16 cellular contexts compared by ENCODE assay signal in the genomic region with DNA sequence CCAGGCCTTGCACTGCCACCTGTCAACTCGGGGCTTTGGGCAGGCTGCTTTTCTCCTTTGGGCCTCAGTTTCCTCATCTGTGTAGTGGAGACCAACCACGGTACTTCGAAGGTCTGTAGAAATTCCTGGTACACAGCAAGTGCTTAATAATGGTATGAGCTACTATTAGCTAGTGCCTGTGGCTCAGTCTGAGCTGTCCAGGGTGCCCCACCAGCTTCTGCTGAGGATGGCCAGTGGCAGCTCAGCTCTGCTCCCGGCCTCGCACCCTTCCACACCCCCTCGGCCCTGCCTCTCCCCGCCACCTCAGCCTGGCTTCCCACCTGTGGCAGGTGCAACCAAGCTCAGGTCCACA. TPM values are rescaled to one million over a fixed set of nuclear protein-coding genes. Genes with fewer than 3 reads are reported as not detected.
A peak's percentile ranks its signal among the peaks of the same experiment; 100 is the strongest.
DNase-seq lines count a peak whose midpoint lies in the region; ATAC-seq and TF ChIP-seq lines count a peak whose summit lies in the region.
"Had no signal": no experiment of that assay in that cellular context is flagged by ENCODE, and none has a peak within 500 bp of the region (broad histone marks: within the 10 kb centered on the region; RNA-seq: fewer than 3 reads in every experiment).

No MANE protein-coding gene starts in this region.

- no peak for TF ChIP-seq POLR2A in HCT116 (IDR thresholded peaks at IDR 0.05; ENCODE audit: borderline replicate concordance, extremely low read depth, insufficient read depth, insufficient read length)

- CTCF ChIA-PET in HCT116 (lab: Charles Lee) = interaction anchor here (1.1 to 1.2 kb wide), 3 partner anchors 22 to 121 kb away, joined by 3 to 4 read pairs (median 4); no protein-coding TSS in a partner anchor
- CTCF ChIA-PET in activated B cell treated with CpG ODN at 0.5 μM for 24 hours (lab: Charles Lee) = interaction anchor here (0.7 to 2.8 kb wide), 9 partner anchors 12 to 749 kb away, joined by 3 to 15 read pairs (median 3); a partner anchor contains a TSS

- no peaks in the 10 kb centered on the region for H3K9me3 Mint-ChIP-seq in activated B cell treated with CpG ODN at 0.5 μM for 24 hours
- no peaks in the 10 kb centered on the region for H3K9me3 Mint-ChIP-seq in stimulated activated naive B cell treated with anti-CD40 and anti-IgM and Interleukin-4, amounts not matched to agents 10 μg/mL and 1 μg/mL and 100 μg/mL, for 72 hours
- H3K9me3 Mint-ChIP-seq: endodermal cell, immature natural killer cell had no signal

- TF ChIP-seq RAD21 in HCT116 (IDR thresholded peaks at IDR 0.05; ENCODE audit: low read depth) = no peak

- H3K4me3 ChIP-seq in HCT116 (replicated peaks in 1 of 2; ENCODE audit: low read depth in 1 of 2, low read length in 2 of 2) (no peak overlapping the region), lower lobe of right lung (peak overlapping the region; percentile 13), ascending aorta (no peak overlapping the region)

- POLR2A ChIA-PET in HCT116 (lab: Charles Lee) = interaction anchor here (0.9 to 1.0 kb wide), 2 partner anchors 22 to 23 kb away, joined by 3 to 5 read pairs; no protein-coding TSS in a partner anchor
- POLR2A ChIA-PET in activated B cell treated with CpG ODN at 0.5 μM for 24 hours (lab: Charles Lee) = interaction anchor here (0.6 to 6.6 kb wide), 17 partner anchors 8 to 120 kb away, joined by 3 to 124 read pairs (median 8); a partner anchor contains a TSS

- H3K4me2 ChIP-seq in HCT116 (ENCODE audit: low read length) = no peak overlapping the region; the same call in 1 of the 2 replicates

- H3K9me2 ChIP-seq in HCT116 (ENCODE audit: insufficient read depth) = no peaks in the 10 kb centered on the region

- H3K4me1 ChIP-seq in HCT116 (ENCODE audit: control insufficient read depth in 1 of 2, insufficient read depth in 2 of 2, low read length in 2 of 2) (peaks cover 2 to 18% of the 10 kb centered on the region in 2 experiments), lower lobe of right lung (peaks cover 32% of the 10 kb centered on the region), ascending aorta (no peaks in the 10 kb centered on the region)

- H3K27me3 ChIP-seq in HCT116 (ENCODE audit: insufficient read depth, low read length) (no peaks in the 10 kb centered on the region), lower lobe of right lung (ENCODE audit: low read depth) (no peaks in the 10 kb centered on the region), ascending aorta (no peaks in the 10 kb centered on the region)

- H3K79me2 ChIP-seq in HCT116 (ENCODE audit: insufficient read depth, low read length) = no peaks in the 10 kb centered on the region

- H3K36me3 ChIP-seq in HCT116 (ENCODE audit: control insufficient read depth in 1 of 2, insufficient read depth in 2 of 2, low read length in 2 of 2) (no peaks in the 10 kb centered on the region), lower lobe of right lung (no peaks in the 10 kb centered on the region), ascending aorta (no peaks in the 10 kb centered on the region)

- intact Hi-C loops in HCT116 (cut with micrococcal nuclease) = no loop called here
- intact Hi-C loops in activated B cell treated with CpG ODN at 0.5 μM for 24 hours (cut with micrococcal nuclease) = loop anchor here (1.0 to 2.0 kb wide), 2 partner anchors 14 to 26 kb away; a partner anchor contains a TSS
- intact Hi-C loops in lower lobe of right lung (cut with DNase I) = no loop called here
- intact Hi-C loops in ascending aorta (cut with DNase I) = no loop called here

- H2AFZ ChIP-seq in HCT116 (ENCODE audit: low read depth, low read length, poor library complexity, severe bottlenecking) = no peak overlapping the region

- H3K9ac ChIP-seq in HCT116 (ENCODE audit: low read length) = no peak overlapping the region

- no peaks in the 10 kb centered on the region for H3K9me3 ChIP-seq in HCT116 (ENCODE audit: control insufficient read depth in 1 of 2, insufficient read depth in 1 of 2, low read depth in 1 of 2, low read length in 2 of 2)
- H3K9me3 ChIP-seq in lower lobe of right lung = no peaks in the 10 kb centered on the region
- no peaks in the 10 kb centered on the region for H3K9me3 ChIP-seq in ascending aorta

- peaks cover 82% of the 10 kb centered on the region for H3K4me1 Mint-ChIP-seq in activated B cell treated with CpG ODN at 0.5 μM for 24 hours
- peaks cover 50 to 86% of the 10 kb centered on the region in 2 donors for H3K4me1 Mint-ChIP-seq in stimulated activated naive B cell treated with anti-CD40 and anti-IgM and Interleukin-4, amounts not matched to agents 10 μg/mL and 1 μg/mL and 100 μg/mL, for 72 hours
- H3K4me1 Mint-ChIP-seq: brain had no signal

- H3K27ac ChIP-seq in HCT116 (ENCODE audit: low read depth, low read length) (no peak overlapping the region), lower lobe of right lung (peak overlapping the region; percentile 83), ascending aorta (no peak overlapping the region)
- H3K27ac ChIP-seq: C4-2B had no signal

- H3K36me3 Mint-ChIP-seq in activated B cell treated with CpG ODN at 0.5 μM for 24 hours (ENCODE audit: low read depth) = peaks cover 16% of the 10 kb centered on the region
- H3K36me3 Mint-ChIP-seq in stimulated activated naive B cell treated with anti-CD40 and anti-IgM and Interleukin-4, amounts not matched to agents 10 μg/mL and 1 μg/mL and 100 μg/mL, for 72 hours = peaks cover 8 to 14% of the 10 kb centered on the region in 2 donors
- H3K36me3 Mint-ChIP-seq: brain, immature natural killer cell had no signal

- H3K27me3 Mint-ChIP-seq in activated B cell treated with CpG ODN at 0.5 μM for 24 hours = no peaks in the 10 kb centered on the region
- H3K27me3 Mint-ChIP-seq in stimulated activated naive B cell treated with anti-CD40 and anti-IgM and Interleukin-4, amounts not matched to agents 10 μg/mL and 1 μg/mL and 100 μg/mL, for 72 hours = no peaks in the 10 kb centered on the region

- H3K4me3 Mint-ChIP-seq in activated B cell treated with CpG ODN at 0.5 μM for 24 hours = peak overlapping the region; percentile 63
- H3K4me3 Mint-ChIP-seq in stimulated activated naive B cell treated with anti-CD40 and anti-IgM and Interleukin-4, amounts not matched to agents 10 μg/mL and 1 μg/mL and 100 μg/mL, for 72 hours = peak overlapping the region; percentile 54 to 76
- H3K4me3 Mint-ChIP-seq: brain, endodermal cell had no signal

- H3K27ac Mint-ChIP-seq in activated B cell treated with CpG ODN at 0.5 μM for 24 hours = peak overlapping the region; percentile 82
- H3K27ac Mint-ChIP-seq in stimulated activated naive B cell treated with anti-CD40 and anti-IgM and Interleukin-4, amounts not matched to agents 10 μg/mL and 1 μg/mL and 100 μg/mL, for 72 hours = peak overlapping the region; percentile 86
- H3K27ac Mint-ChIP-seq: brain, endodermal cell had no signal

- DNase-seq in HCT116 (ENCODE audit: low read depth, low spot score) (no peak), activated B cell treated with CpG ODN at 0.5 μM for 24 hours (no peak), lower lobe of right lung (no peak), ascending aorta (ENCODE audit: low spot score in 2 of 2) (no peak), EL (no peak)
- no peak for DNase-seq in stimulated activated naive B cell treated with anti-CD40 and anti-IgM and Interleukin-4, amounts not matched to agents 10 μg/mL and 1 μg/mL and 100 μg/mL, for 72 hours
- DNase-seq: activated effector memory CD4-positive, alpha-beta T cell treated with anti-CD3 and anti-CD28 coated beads, Interleukin-2, amount 50 U/mL, for 16 hours; retina; SHP77 treated with DMSO at 0.1 percent for 48 hours; stimulated activated naive CD4-positive, alpha-beta T cell had no signal

- peak; percentile 9; the same call in 1 of the 2 replicates for ATAC-seq in HCT116
- ATAC-seq in activated B cell treated with CpG ODN at 0.5 μM for 24 hours (ENCODE audit: low read depth) = no peak
- peak in 1 of 2 donors; percentile 18 for ATAC-seq in lower lobe of right lung
- ATAC-seq in stimulated activated naive B cell treated with anti-CD40 and anti-IgM and Interleukin-4, amounts not matched to agents 10 μg/mL and 1 μg/mL and 100 μg/mL, for 72 hours (replicated peaks) = no peak
- no peak for ATAC-seq in HG02763 (IDR thresholded peaks at IDR 0.05; ENCODE audit: unreplicated experiment)
- no peak for ATAC-seq in HG02678 (IDR thresholded peaks at IDR 0.05; ENCODE audit: unreplicated experiment)

- RAD21 ChIA-PET in HCT116 (lab: Charles Lee; ENCODE audit: low non-redundant PET in 1 of 2, low total read pairs in 2 of 2, uncharacterized antibody in 2 of 2, unreplicated experiment in 2 of 2) = no interaction called here

- BruUV-seq in HCT116 (replicated peaks; lab: Mats Ljungman, UMichigan) = no TSS peak

- no peaks in the 10 kb centered on the region for H4K20me1 ChIP-seq in HCT116 (ENCODE audit: insufficient read depth)

- TF ChIP-seq CTCF in HCT116 (IDR thresholded peaks at IDR 0.05 in 2 of 3, conservative IDR thresholded peaks at IDR 0.05 in 1 of 3; ENCODE audit: borderline replicate concordance in 1 of 3, insufficient read depth in 1 of 3, low read depth in 2 of 3, low read length in 2 of 3) (no peak), activated B cell treated with CpG ODN at 0.5 μM for 24 hours (IDR thresholded peaks at IDR 0.05) (no peak), lower lobe of right lung (IDR thresholded peaks at IDR 0.05) (no peak), ascending aorta (IDR thresholded peaks at IDR 0.05) (no peak)

TF ChIP-seq in HCT116, 20 proteins besides CTCF, POLR2A, EP300 and RAD21 (continues in another document):
- TF ChIP-seq SIN3A (IDR thresholded peaks at IDR 0.05; ENCODE audit: low read depth) = no peak
- no peak for TF ChIP-seq SP1 (IDR thresholded peaks at IDR 0.05; ENCODE audit: low read depth)
- TF ChIP-seq TCF7L2 (IDR thresholded peaks at IDR 0.05; ENCODE audit: borderline replicate concordance, extremely low read depth, insufficient read depth, insufficient read length) = no peak
- TF ChIP-seq, protein P1, sequence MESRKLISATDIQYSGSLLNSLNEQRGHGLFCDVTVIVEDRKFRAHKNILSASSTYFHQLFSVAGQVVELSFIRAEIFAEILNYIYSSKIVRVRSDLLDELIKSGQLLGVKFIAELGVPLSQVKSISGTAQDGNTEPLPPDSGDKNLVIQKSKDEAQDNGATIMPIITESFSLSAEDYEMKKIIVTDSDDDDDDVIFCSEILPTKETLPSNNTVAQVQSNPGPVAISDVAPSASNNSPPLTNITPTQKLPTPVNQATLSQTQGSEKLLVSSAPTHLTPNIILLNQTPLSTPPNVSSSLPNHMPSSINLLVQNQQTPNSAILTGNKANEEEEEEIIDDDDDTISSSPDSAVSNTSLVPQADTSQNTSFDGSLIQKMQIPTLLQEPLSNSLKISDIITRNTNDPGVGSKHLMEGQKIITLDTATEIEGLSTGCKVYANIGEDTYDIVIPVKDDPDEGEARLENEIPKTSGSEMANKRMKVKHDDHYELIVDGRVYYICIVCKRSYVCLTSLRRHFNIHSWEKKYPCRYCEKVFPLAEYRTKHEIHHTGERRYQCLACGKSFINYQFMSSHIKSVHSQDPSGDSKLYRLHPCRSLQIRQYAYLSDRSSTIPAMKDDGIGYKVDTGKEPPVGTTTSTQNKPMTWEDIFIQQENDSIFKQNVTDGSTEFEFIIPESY (IDR thresholded peaks at IDR 0.05; ENCODE audit: extremely low read depth, insufficient replicate concordance, low read length) = no peak
- TF ChIP-seq FOSL1 (IDR thresholded peaks at IDR 0.05; ENCODE audit: low read depth) = no peak

RNA-seq across cellular contexts. Expression of a gene that starts 26.2 kb away (rescaled TPM):
- 31.2 TPM for total RNA-seq in HCT116 (2021; ENCODE audit: unreplicated experiment)
- 19.8 and 21.8 TPM in 2 replicates for polyA plus RNA-seq in HCT116 (2012)
- 449 and 525 TPM in 2 replicates for total RNA-seq in activated B cell treated with CpG ODN at 0.5 μM for 24 hours
- 47.7 TPM for total RNA-seq in lower lobe of right lung
- 34.2 TPM for total RNA-seq in ascending aorta
